In the genomic region with DNA sequence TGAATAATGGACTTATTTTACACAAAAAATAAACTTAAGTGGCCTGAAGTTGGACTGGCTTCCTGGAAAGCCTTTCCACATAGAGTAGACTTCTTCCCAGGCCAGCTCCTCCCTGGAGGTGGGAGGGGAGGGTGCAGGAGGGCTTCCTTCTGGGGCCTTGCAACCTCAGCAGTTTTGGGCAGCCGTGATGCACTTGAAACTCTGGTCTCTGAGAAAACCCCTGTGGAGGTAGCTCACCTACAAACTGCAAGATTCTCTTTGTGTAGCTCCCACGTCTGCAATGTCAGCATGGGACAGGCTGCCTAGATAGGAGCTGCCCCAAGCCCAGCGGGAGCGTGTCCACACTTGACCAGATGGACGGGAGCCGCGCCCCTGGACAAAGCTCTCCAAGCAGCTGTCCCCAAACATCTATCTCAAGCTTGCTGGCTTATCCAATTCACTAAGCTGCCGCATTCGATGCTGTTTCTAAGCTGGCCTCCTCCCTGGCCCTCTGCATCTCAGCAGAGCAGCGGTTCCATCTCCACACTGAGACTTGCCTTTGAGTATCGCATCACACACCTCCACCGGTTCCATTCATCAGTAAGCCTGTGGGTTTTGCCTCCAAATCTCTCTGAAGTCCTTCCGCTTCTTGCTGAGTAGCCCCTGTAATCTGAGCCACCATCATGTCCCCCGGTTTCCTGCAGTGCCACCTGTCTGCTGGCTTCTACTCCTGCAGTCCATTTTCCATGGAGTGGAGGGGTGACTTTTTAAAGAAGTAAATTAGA, we compare ENCODE assay signal across 8 cellular contexts. TPM values are rescaled to one million over a fixed set of nuclear protein-coding genes. Genes with fewer than 3 reads are reported as not detected.
DNase-seq lines count a peak whose midpoint lies in the region; ATAC-seq and TF ChIP-seq lines count a peak whose summit lies in the region.

No MANE protein-coding gene starts in this region.

- H3K27me3 Mint-ChIP-seq in activated naive CD4-positive, alpha-beta T cell treated with anti-CD3 and anti-CD28 coated beads, Interleukin-2, amount 10 ng/mL, durations not matched to agents 7 days and 5 days, result peaks cover 4% of the 10 kb centered on the region
- no peaks in the 10 kb centered on the region for H3K27me3 Mint-ChIP-seq in stimulated activated memory B cell treated with anti-CD40 and anti-IgM and Interleukin-4, amounts not matched to agents 10 μg/mL and 1 μg/mL and 100 μg/mL, for 72 hours

- CTCF ChIA-PET in activated naive CD4-positive, alpha-beta T cell treated with anti-CD3 and anti-CD28 coated beads, Interleukin-2, amount 10 ng/mL, durations not matched to agents 7 days and 5 days (lab: Charles Lee), result interaction anchor here (0.7 to 20.7 kb wide), 14 partner anchors 9 to 162 kb away, joined by 3 to 285 read pairs (median 6); no protein-coding TSS in a partner anchor

- H3K4me1 Mint-ChIP-seq in activated naive CD4-positive, alpha-beta T cell treated with anti-CD3 and anti-CD28 coated beads, Interleukin-2, amount 10 ng/mL, durations not matched to agents 7 days and 5 days, result peaks cover 59% of the 10 kb centered on the region
- peaks cover 61% of the 10 kb centered on the region for H3K4me1 Mint-ChIP-seq in stimulated activated memory B cell treated with anti-CD40 and anti-IgM and Interleukin-4, amounts not matched to agents 10 μg/mL and 1 μg/mL and 100 μg/mL, for 72 hours

- H3K27ac Mint-ChIP-seq in activated naive CD4-positive, alpha-beta T cell treated with anti-CD3 and anti-CD28 coated beads, Interleukin-2, amount 10 ng/mL, durations not matched to agents 7 days and 5 days, result peak overlapping the region; percentile 75
- H3K27ac Mint-ChIP-seq in stimulated activated memory B cell treated with anti-CD40 and anti-IgM and Interleukin-4, amounts not matched to agents 10 μg/mL and 1 μg/mL and 100 μg/mL, for 72 hours, result peak overlapping the region; percentile 85

- TF ChIP-seq POLR2A in adrenal gland (IDR thresholded peaks at IDR 0.05), result no peak

- peak overlapping the region in 4 of 5 donors; percentile 29 to 81 (median 73) for H3K27ac ChIP-seq in adrenal gland

- H3K9me3 ChIP-seq in adrenal gland (replicated peaks in 1 of 3), result no peaks in the 10 kb centered on the region

- no peaks in the 10 kb centered on the region for H3K9me3 Mint-ChIP-seq in activated naive CD4-positive, alpha-beta T cell treated with anti-CD3 and anti-CD28 coated beads, Interleukin-2, amount 10 ng/mL, durations not matched to agents 7 days and 5 days
- no peaks in the 10 kb centered on the region for H3K9me3 Mint-ChIP-seq in stimulated activated memory B cell treated with anti-CD40 and anti-IgM and Interleukin-4, amounts not matched to agents 10 μg/mL and 1 μg/mL and 100 μg/mL, for 72 hours

- 71 to 78% (median 77%) methylated on average over 12 to 14 of the region's 14 CpGs for WGBS in adrenal gland, 4 donors

- DNase-seq in activated naive CD4-positive, alpha-beta T cell treated with anti-CD3 and anti-CD28 coated beads, Interleukin-2, amount 10 ng/mL, durations not matched to agents 7 days and 5 days, result peak; percentile 44
- DNase-seq in activated naive CD4-positive, alpha-beta T cell treated with anti-CD3 and anti-CD28 coated beads, Interleukin-2, amount 50 U/mL, for 16 hours, result no peak
- peak; percentile 29 for DNase-seq in NCI-H2227 treated with DMSO at 0.1 percent for 48 hours (lab: John Stamatoyannopoulos, UW)
- peak in 1 of 7 donors; percentile 40 for DNase-seq in adrenal gland
- peak; percentile 61 for DNase-seq in iPS-NIHi7 (ENCODE audit: extremely low spot score)
- no peak for DNase-seq in SKM-1 (lab: John Stamatoyannopoulos, UW; ENCODE audit: unreplicated experiment)

- ATAC-seq in stimulated activated memory B cell treated with anti-CD40 and anti-IgM and Interleukin-4, amounts not matched to agents 10 μg/mL and 1 μg/mL and 100 μg/mL, for 72 hours, result no peak
- no peak for ATAC-seq in HG03045 (IDR thresholded peaks at IDR 0.05; ENCODE audit: unreplicated experiment)

- intact Hi-C loops in adrenal gland (cut with DNase I), result loop anchor here (5.0 to 10.0 kb wide), 3 partner anchors 32 to 50 kb away; no protein-coding TSS in a partner anchor

- peaks cover 14 to 32% of the 10 kb centered on the region in 2 donors for H3K4me1 ChIP-seq in adrenal gland (replicated peaks in 1 of 2)

- H3K27me3 ChIP-seq in adrenal gland, result no peaks in the 10 kb centered on the region

- H3K4me3 ChIP-seq in adrenal gland, result peak overlapping the region in 1 of 4 donors; percentile 31

- H3K36me3 ChIP-seq in adrenal gland (replicated peaks in 1 of 2), result no peaks in the 10 kb centered on the region

- peak in 5 of 6 experiments; percentile 11 to 37 (median 30) for TF ChIP-seq CTCF in adrenal gland (IDR thresholded peaks at IDR 0.05)

- peak overlapping the region; percentile 42 for H3K4me3 Mint-ChIP-seq in activated naive CD4-positive, alpha-beta T cell treated with anti-CD3 and anti-CD28 coated beads, Interleukin-2, amount 10 ng/mL, durations not matched to agents 7 days and 5 days
- peak overlapping the region; percentile 35 for H3K4me3 Mint-ChIP-seq in stimulated activated memory B cell treated with anti-CD40 and anti-IgM and Interleukin-4, amounts not matched to agents 10 μg/mL and 1 μg/mL and 100 μg/mL, for 72 hours

- no peaks in the 10 kb centered on the region for H3K36me3 Mint-ChIP-seq in activated naive CD4-positive, alpha-beta T cell treated with anti-CD3 and anti-CD28 coated beads, Interleukin-2, amount 10 ng/mL, durations not matched to agents 7 days and 5 days
- H3K36me3 Mint-ChIP-seq in stimulated activated memory B cell treated with anti-CD40 and anti-IgM and Interleukin-4, amounts not matched to agents 10 μg/mL and 1 μg/mL and 100 μg/mL, for 72 hours, result peaks cover 9% of the 10 kb centered on the region

RNA-seq across cellular contexts. Expression of a gene that starts 1.6 kb away (rescaled TPM):
- total RNA-seq in adrenal gland, result 10 to 100 TPM; 19.9 to 53.4 (median 36.8) TPM
- 10 to 100 TPM; 17.0 to 58.3 (median 23.3) TPM for polyA plus RNA-seq in adrenal gland

Comparison
In these comparisons a context has a peak if more than half of its experiments do, and no peak if none do; other contexts are left out.
1. DNase-seq: peak in activated naive CD4-positive, alpha-beta T cell treated with anti-CD3 and anti-CD28 coated beads, Interleukin-2, amount 10 ng/mL, durations not matched to agents 7 days and 5 days (single experiment), NCI-H2227 treated with DMSO at 0.1 percent for 48 hours (single experiment) and iPS-NIHi7 (single experiment); none in activated naive CD4-positive, alpha-beta T cell treated with anti-CD3 and anti-CD28 coated beads, Interleukin-2, amount 50 U/mL, for 16 hours (single experiment) and SKM-1 (single experiment).